33 cellular contexts compared by ENCODE assay signal in the genomic region with DNA sequence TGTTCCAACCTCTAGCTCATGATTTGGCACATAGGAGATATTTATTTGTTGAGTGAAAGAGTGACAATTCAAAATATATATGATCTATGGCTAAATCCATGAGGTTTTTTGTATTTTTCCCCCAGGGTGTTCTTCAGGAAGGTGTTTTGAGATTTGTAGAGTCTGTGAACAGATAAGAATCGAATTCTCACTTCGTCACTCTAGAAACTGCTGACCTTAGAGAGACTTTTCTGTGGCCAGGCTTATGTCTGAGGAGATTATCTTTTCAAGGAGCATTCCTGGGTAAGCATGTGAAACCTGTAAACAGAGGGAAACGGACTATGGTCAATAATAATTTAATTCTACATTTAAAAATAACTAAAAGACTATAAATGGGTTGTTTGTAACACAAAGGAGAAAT. TPM values are rescaled to one million over a fixed set of nuclear protein-coding genes. Genes with fewer than 3 reads are reported as not detected.
DNase-seq lines count a peak whose midpoint lies in the region; ATAC-seq, FAIRE-seq and TF ChIP-seq lines count a peak whose summit lies in the region.
"Had no signal": no experiment of that assay in that cellular context is flagged by ENCODE, and none has a peak within 500 bp of the region (broad histone marks: within the 10 kb centered on the region; RNA-seq: fewer than 3 reads in every experiment).

No MANE protein-coding gene starts in this region.

- TF ChIP-seq CTCF in MCF 10A (IDR thresholded peaks at IDR 0.05; ENCODE audit: unreplicated experiment) (no peak), breast epithelium (IDR thresholded peaks at IDR 0.05) (no peak), astrocyte (IDR thresholded peaks at IDR 0.05; ENCODE audit: insufficient read depth, low read depth, low read length) (no peak), parathyroid adenoma (IDR thresholded peaks at IDR 0.05) (no peak), smooth muscle cell (IDR thresholded peaks at IDR 0.05; ENCODE audit: borderline replicate concordance, insufficient read depth, poor library complexity, severe bottlenecking) (no peak)

- FAIRE-seq in astrocyte (lab: Jason Lieb, UNC) (no peak), GM19239 (lab: Jason Lieb, UNC) (no peak)
- FAIRE-seq: GM12892, HTR-8/SVneo, K562 had no signal

- H3K36me3 Mint-ChIP-seq in MCF 10A (ENCODE audit: insufficient read depth, unreplicated experiment) (peaks cover 7% of the 10 kb centered on the region), astrocyte (ENCODE audit: low read depth, unreplicated experiment) (no peaks in the 10 kb centered on the region)
- H3K36me3 Mint-ChIP-seq: CD14-positive monocyte; CD8-positive, alpha-beta memory T cell had no signal

- H3K79me2 ChIP-seq in astrocyte (ENCODE audit: insufficient read depth, low read length) (no peaks in the 10 kb centered on the region), parathyroid adenoma (no peaks in the 10 kb centered on the region), smooth muscle cell (ENCODE audit: low read depth) (no peaks in the 10 kb centered on the region)

- H4K20me1 ChIP-seq in astrocyte (ENCODE audit: insufficient read depth, low read length) (no peaks in the 10 kb centered on the region), smooth muscle cell (ENCODE audit: low read depth) (no peaks in the 10 kb centered on the region)

- CTCF ChIA-PET in MCF 10A (lab: Yijun Ruan, JAX), result interaction anchor here (0.9 to 1.2 kb wide), 2 partner anchors 9 to 91 kb away, joined by 4 read pairs; no protein-coding TSS in a partner anchor

- H3K9ac ChIP-seq in astrocyte (ENCODE audit: low read length), result no peak overlapping the region
- no peak overlapping the region for H3K9ac ChIP-seq in parathyroid adenoma
- H3K9ac ChIP-seq in smooth muscle cell (ENCODE audit: low read depth), result no peak overlapping the region
- H3K9ac ChIP-seq: GM23248 had no signal

- H3K4me3 Mint-ChIP-seq in MCF 10A (ENCODE audit: unreplicated experiment), result no peak overlapping the region
- H3K4me3 Mint-ChIP-seq in astrocyte (ENCODE audit: unreplicated experiment), result no peak overlapping the region
- H3K4me3 Mint-ChIP-seq: CD14-positive monocyte; CD8-positive, alpha-beta memory T cell had no signal

- H3K27ac Mint-ChIP-seq in MCF 10A (ENCODE audit: low read depth, unreplicated experiment), result peak overlapping the region; percentile 94
- H3K27ac Mint-ChIP-seq in astrocyte (ENCODE audit: unreplicated experiment), result peak overlapping the region; percentile 45
- H3K27ac Mint-ChIP-seq: CD8-positive, alpha-beta memory T cell had no signal

- H3F3A ChIP-seq in smooth muscle cell (ENCODE audit: low read depth), result peaks cover 3% of the 10 kb centered on the region

- H3K4me1 Mint-ChIP-seq in MCF 10A (ENCODE audit: insufficient read depth, unreplicated experiment) (peaks cover 48% of the 10 kb centered on the region), astrocyte (ENCODE audit: low read depth, unreplicated experiment) (peaks cover 47% of the 10 kb centered on the region)

- POLR2A ChIA-PET in MCF 10A (lab: Yijun Ruan, JAX), result interaction anchor here (0.6 to 2.3 kb wide), 4 partner anchors 20 to 91 kb away, joined by 3 to 15 read pairs (median 8); no protein-coding TSS in a partner anchor

- H3K4me3 ChIP-seq in breast epithelium, result no peak overlapping the region
- no peak overlapping the region for H3K4me3 ChIP-seq in astrocyte (ENCODE audit: insufficient read depth, low read depth, low read length)
- H3K4me3 ChIP-seq in parathyroid adenoma (ENCODE audit: low read depth, low read length), result no peak overlapping the region
- no peak overlapping the region for H3K4me3 ChIP-seq in smooth muscle cell
- H3K4me3 ChIP-seq: GM23248, K562 had no signal

- WGBS in smooth muscle cell (ENCODE audit: low lambda C conversion rate), result 32% methylated on average over 3 of the region's 3 CpGs

- H3K9me3 ChIP-seq in breast epithelium (no peaks in the 10 kb centered on the region), astrocyte (ENCODE audit: insufficient read depth, low read depth, low read length) (no peaks in the 10 kb centered on the region), parathyroid adenoma (ENCODE audit: control insufficient read depth, low read length) (no peaks in the 10 kb centered on the region), smooth muscle cell (replicated peaks; ENCODE audit: low read depth) (no peaks in the 10 kb centered on the region)
- H3K9me3 ChIP-seq: BE2C had no signal

- no peak for ATAC-seq in GM21423 (IDR thresholded peaks at IDR 0.05; ENCODE audit: unreplicated experiment)
- ATAC-seq: K562, PC-3 had no signal

- DNase-seq in MCF 10A (ENCODE audit: unreplicated experiment), result no peak
- DNase-seq in breast epithelium (ENCODE audit: low spot score in 2 of 2), result no peak
- no peak for DNase-seq in astrocyte (ENCODE audit: low read depth)
- DNase-seq in smooth muscle cell (lab: John Stamatoyannopoulos, UW; ENCODE audit: unreplicated experiment), result no peak
- no peak for DNase-seq in GM19239 (ENCODE audit: insufficient read length, low spot score)
- no peak for DNase-seq in NK-92 (lab: John Stamatoyannopoulos, UW; ENCODE audit: unreplicated experiment)
- DNase-seq: 8988T; ACHN; BE2C; CD8-positive, alpha-beta memory T cell; DMS 273 treated with DMSO at 0.1 percent for 48 hours; DMS79; EL; GF-D8; GM23248; H7; NCI-H1048; NCI-H1417; NCI-H1694 treated with DMSO at 0.1 percent for 48 hours; NCI-H2081; NCI-H2171; NCI-H226; NCI-H510A; NK-92 treated with Interleukin-12 subunit alpha and Interleukin-12 subunit beta, amount 100 ng/mL, for 24 hours; PC-3; Right ventricle myocardium superior had no signal

- peak overlapping the region in 1 of 2 donors; percentile 27 for H3K27ac ChIP-seq in breast epithelium
- no peak overlapping the region for H3K27ac ChIP-seq in astrocyte (ENCODE audit: low read depth, low read length)
- peak overlapping the region; percentile 80 for H3K27ac ChIP-seq in parathyroid adenoma
- H3K27ac ChIP-seq in smooth muscle cell (ENCODE audit: low read depth), result peak overlapping the region; percentile 34
- H3K27ac ChIP-seq: GM23248 had no signal

- H2AFZ ChIP-seq in astrocyte (ENCODE audit: low read depth, low read length), result no peak overlapping the region
- peak overlapping the region; percentile 31 for H2AFZ ChIP-seq in parathyroid adenoma
- H2AFZ ChIP-seq in smooth muscle cell (ENCODE audit: low read depth), result no peak overlapping the region
- H2AFZ ChIP-seq: GM23248 had no signal

- intact Hi-C loops in MCF 10A (cut with micrococcal nuclease), result no loop called here
- intact Hi-C loops in breast epithelium (cut with DNase I; ENCODE audit: low total_unique reads), result no loop called here

- peaks cover 10% of the 10 kb centered on the region for H3K9me3 Mint-ChIP-seq in MCF 10A (ENCODE audit: unreplicated experiment)
- peaks cover 2% of the 10 kb centered on the region for H3K9me3 Mint-ChIP-seq in astrocyte (ENCODE audit: unreplicated experiment)
- H3K9me3 Mint-ChIP-seq: CD8-positive, alpha-beta memory T cell had no signal

- no TSS peak for BruUV-seq in MCF 10A (replicated peaks; lab: Mats Ljungman, UMichigan)

- no peaks in the 10 kb centered on the region for H3K4me1 ChIP-seq in breast epithelium
- peaks cover 14% of the 10 kb centered on the region for H3K4me1 ChIP-seq in astrocyte (ENCODE audit: insufficient read depth, low read length)
- peaks cover 38% of the 10 kb centered on the region for H3K4me1 ChIP-seq in parathyroid adenoma
- H3K4me1 ChIP-seq in smooth muscle cell (ENCODE audit: low read depth), result no peaks in the 10 kb centered on the region

- H3K27me3 ChIP-seq in breast epithelium, result no peaks in the 10 kb centered on the region
- H3K27me3 ChIP-seq in astrocyte (ENCODE audit: insufficient read depth, low read length), result no peaks in the 10 kb centered on the region
- H3K27me3 ChIP-seq in parathyroid adenoma (ENCODE audit: control insufficient read depth, insufficient read depth, low read length), result no peaks in the 10 kb centered on the region
- no peaks in the 10 kb centered on the region for H3K27me3 ChIP-seq in smooth muscle cell (ENCODE audit: low read depth)
- H3K27me3 ChIP-seq: BE2C had no signal

- TF ChIP-seq POLR2A in breast epithelium (IDR thresholded peaks at IDR 0.05), result no peak

- H3K27me3 Mint-ChIP-seq in MCF 10A (ENCODE audit: insufficient read depth, unreplicated experiment), result no peaks in the 10 kb centered on the region
- no peaks in the 10 kb centered on the region for H3K27me3 Mint-ChIP-seq in astrocyte (ENCODE audit: low read depth, unreplicated experiment)

- no peaks in the 10 kb centered on the region for H3K36me3 ChIP-seq in breast epithelium
- H3K36me3 ChIP-seq in astrocyte (ENCODE audit: insufficient read depth, low read length), result no peaks in the 10 kb centered on the region
- H3K36me3 ChIP-seq in parathyroid adenoma (ENCODE audit: control insufficient read depth, insufficient read depth, low read length), result no peaks in the 10 kb centered on the region
- no peaks in the 10 kb centered on the region for H3K36me3 ChIP-seq in smooth muscle cell (ENCODE audit: low read depth)
- H3K36me3 ChIP-seq: BE2C had no signal

- H3K4me2 ChIP-seq in astrocyte (ENCODE audit: low read length), result no peak overlapping the region
- peak overlapping the region; percentile 62 for H3K4me2 ChIP-seq in parathyroid adenoma (ENCODE audit: low read length)
- no peak overlapping the region for H3K4me2 ChIP-seq in smooth muscle cell

RNA-seq across cellular contexts. Expression of gene ITGB6, which starts 0.8 kb away (rescaled TPM):
- 3.8 and 6.9 TPM in 2 replicates for total RNA-seq in MCF 10A (2022)
- total RNA-seq in breast epithelium, result 10 to 100 TPM in 2 of 3 donors, under 1 TPM in 1; 0.16 to 46.1 (median 16.7) TPM
- 2.8 and 7.6 TPM in 2 replicates for total RNA-seq in astrocyte
- 175 and 181 TPM in 2 replicates for total RNA-seq in smooth muscle cell
- 15.2 and 85.3 TPM in 2 replicates for polyA plus RNA-seq in smooth muscle cell
- total RNA-seq: CD8-positive, alpha-beta memory T cell; GM23248; H7; SK-MEL-5 had no signal
- polyA plus RNA-seq: CD14-positive monocyte; CD8-positive, alpha-beta memory T cell; K562 had no signal
